Comparison of ENCODE assay signal across 1 cellular context in genomic region chr9:16126042-16126441, GRCh38.
TF ChIP-seq lines count a peak whose summit lies in the region.

No MANE protein-coding gene starts in this region.

TF ChIP-seq in SK-N-SH, 30 proteins besides CTCF, POLR2A, EP300 and RAD21 (continued from another document):
- TF ChIP-seq USF2 (IDR thresholded peaks at IDR 0.05; ENCODE audit: borderline replicate concordance, low read depth, low read length) (no peak), NFIC (IDR thresholded peaks at IDR 0.05; ENCODE audit: borderline replicate concordance) (peak; percentile 17; the same call in 1 of the 2 replicates), JUND (IDR thresholded peaks at IDR 0.05) (no peak; the same call in 1 of the 2 replicates), FOXM1 (IDR thresholded peaks at IDR 0.05; ENCODE audit: low read depth) (no peak), TAF1 (IDR thresholded peaks at IDR 0.05; ENCODE audit: borderline replicate concordance, low read depth, low read length) (no peak), TCF12 (IDR thresholded peaks at IDR 0.05) (no peak), MXI1 (IDR thresholded peaks at IDR 0.05; ENCODE audit: low read depth, low read length) (no peak), PBX3 (IDR thresholded peaks at IDR 0.05) (no peak), YY1 (IDR thresholded peaks at IDR 0.05; ENCODE audit: low read depth) (no peak), RXRA (IDR thresholded peaks at IDR 0.05; ENCODE audit: borderline replicate concordance, low read depth) (no peak)
